In the genomic region with DNA sequence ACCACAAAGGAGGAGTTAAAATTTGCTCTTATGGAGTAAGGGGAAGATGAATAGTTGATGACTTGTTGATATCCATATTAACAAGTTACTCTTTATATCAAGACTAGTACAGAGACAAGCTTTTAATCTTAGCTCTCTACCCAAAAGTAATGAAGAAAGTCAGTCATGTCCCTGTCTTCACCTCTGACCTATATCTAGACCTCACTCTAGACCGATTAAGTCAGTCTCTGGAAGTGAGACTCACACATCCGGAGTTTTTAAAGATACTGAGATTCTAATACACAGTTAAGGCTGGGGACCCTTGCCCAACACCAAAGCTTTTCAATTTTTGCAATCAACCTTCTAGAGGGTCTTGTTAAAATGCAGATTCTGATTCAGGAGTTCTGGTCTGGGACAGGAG, we compare ENCODE assay signal across 1 cellular context.
TF ChIP-seq lines count a peak whose summit lies in the region.

No MANE protein-coding gene starts in this region.

TF ChIP-seq in HepG2, 621 proteins besides CTCF, POLR2A, EP300 and RAD21 (continued from another document):
- TF ChIP-seq, protein P1, sequence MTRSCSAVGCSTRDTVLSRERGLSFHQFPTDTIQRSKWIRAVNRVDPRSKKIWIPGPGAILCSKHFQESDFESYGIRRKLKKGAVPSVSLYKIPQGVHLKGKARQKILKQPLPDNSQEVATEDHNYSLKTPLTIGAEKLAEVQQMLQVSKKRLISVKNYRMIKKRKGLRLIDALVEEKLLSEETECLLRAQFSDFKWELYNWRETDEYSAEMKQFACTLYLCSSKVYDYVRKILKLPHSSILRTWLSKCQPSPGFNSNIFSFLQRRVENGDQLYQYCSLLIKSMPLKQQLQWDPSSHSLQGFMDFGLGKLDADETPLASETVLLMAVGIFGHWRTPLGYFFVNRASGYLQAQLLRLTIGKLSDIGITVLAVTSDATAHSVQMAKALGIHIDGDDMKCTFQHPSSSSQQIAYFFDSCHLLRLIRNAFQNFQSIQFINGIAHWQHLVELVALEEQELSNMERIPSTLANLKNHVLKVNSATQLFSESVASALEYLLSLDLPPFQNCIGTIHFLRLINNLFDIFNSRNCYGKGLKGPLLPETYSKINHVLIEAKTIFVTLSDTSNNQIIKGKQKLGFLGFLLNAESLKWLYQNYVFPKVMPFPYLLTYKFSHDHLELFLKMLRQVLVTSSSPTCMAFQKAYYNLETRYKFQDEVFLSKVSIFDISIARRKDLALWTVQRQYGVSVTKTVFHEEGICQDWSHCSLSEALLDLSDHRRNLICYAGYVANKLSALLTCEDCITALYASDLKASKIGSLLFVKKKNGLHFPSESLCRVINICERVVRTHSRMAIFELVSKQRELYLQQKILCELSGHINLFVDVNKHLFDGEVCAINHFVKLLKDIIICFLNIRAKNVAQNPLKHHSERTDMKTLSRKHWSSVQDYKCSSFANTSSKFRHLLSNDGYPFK (CRISPR knock-in tag; IDR thresholded peaks at IDR 0.05; ENCODE audit: borderline replicate concordance): no peak
- TF ChIP-seq ZNF615 (CRISPR knock-in tag; IDR thresholded peaks at IDR 0.05; ENCODE audit: borderline replicate concordance) (no peak), YEATS4 (CRISPR knock-in tag; IDR thresholded peaks at IDR 0.05; ENCODE audit: borderline replicate concordance) (no peak), ZFAT (CRISPR knock-in tag; conservative IDR thresholded peaks at IDR 0.05) (no peak), HOXA9 (CRISPR knock-in tag; IDR thresholded peaks at IDR 0.05; ENCODE audit: borderline replicate concordance) (no peak), FOXJ3 (CRISPR knock-in tag; IDR thresholded peaks at IDR 0.05; ENCODE audit: borderline replicate concordance) (no peak), ZFP62 (CRISPR knock-in tag; IDR thresholded peaks at IDR 0.05) (no peak), FOXP1 (IDR thresholded peaks at IDR 0.05) (no peak), FOXP1 (CRISPR knock-in tag; IDR thresholded peaks at IDR 0.05) (no peak), FOXA3 (CRISPR knock-in tag; IDR thresholded peaks at IDR 0.05) (no peak), ZNF543 (CRISPR knock-in tag; IDR thresholded peaks at IDR 0.05) (no peak)
